In genomic region chr2:111030271-111030891, GRCh38 we compare ENCODE assay signal across 11 cellular contexts.
DNase-seq lines count a peak whose midpoint lies in the region; ATAC-seq, FAIRE-seq and TF ChIP-seq lines count a peak whose summit lies in the region.
"Had no signal": no experiment of that assay in that cellular context is flagged by ENCODE, and none has a peak within 500 bp of the region (broad histone marks: within the 10 kb centered on the region; RNA-seq: fewer than 3 reads in every experiment).

No MANE protein-coding gene starts in this region.

- peaks cover 16% of the 10 kb centered on the region for H3K4me1 ChIP-seq in mesenchymal stem cell (ENCODE audit: control insufficient read depth, insufficient read depth, low read depth, low read length)
- peaks cover 45% of the 10 kb centered on the region for H3K4me1 ChIP-seq in lower lobe of right lung

- H3K18ac ChIP-seq in mesenchymal stem cell (ENCODE audit: low read depth in 1 of 2, low read length in 2 of 2) = no peak overlapping the region

- peak; percentile 37 for ATAC-seq in GM18868 (IDR thresholded peaks at IDR 0.05; ENCODE audit: unreplicated experiment)
- peak; percentile 67 for ATAC-seq in GM21825 (IDR thresholded peaks at IDR 0.05; ENCODE audit: unreplicated experiment)
- peak; percentile 53 for ATAC-seq in HG03558 (IDR thresholded peaks at IDR 0.05; ENCODE audit: extremely low read depth, unreplicated experiment)
- ATAC-seq in lower lobe of right lung = no peak
- ATAC-seq: left lobe of liver had no signal

- no peak for DNase-seq in mesenchymal stem cell
- no peak for DNase-seq in D721Med (ENCODE audit: insufficient read length, low spot score)
- DNase-seq in NCI-H146 treated with DMSO at 0.1 percent for 48 hours (lab: John Stamatoyannopoulos, UW; ENCODE audit: unreplicated experiment) = no peak
- DNase-seq in NOMO-1 (lab: John Stamatoyannopoulos, UW; ENCODE audit: unreplicated experiment in 2 of 2) = no peak
- no peak for DNase-seq in lower lobe of right lung
- DNase-seq: activated naive CD4-positive, alpha-beta T cell treated with anti-CD3 and anti-CD28 coated beads for 36 hours; NCI-H526 treated with DMSO at 0.1 percent for 48 hours had no signal

- H3K4me3 ChIP-seq in mesenchymal stem cell (ENCODE audit: insufficient read depth in 1 of 2, low read depth in 1 of 2, low read length in 2 of 2) = no peak overlapping the region
- H3K4me3 ChIP-seq in lower lobe of right lung = no peak overlapping the region

- no peak overlapping the region for H3K27ac ChIP-seq in mesenchymal stem cell (ENCODE audit: low read length, poor library complexity, severe bottlenecking)
- H3K27ac ChIP-seq in lower lobe of right lung = no peak overlapping the region

- H2BK15ac ChIP-seq in mesenchymal stem cell (ENCODE audit: low read depth, poor library complexity, severe bottlenecking) = no peak overlapping the region

- TF ChIP-seq CTCF in D721Med (IDR thresholded peaks at IDR 0.05; ENCODE audit: insufficient read depth, missing control alignments) = no peak
- no peak for TF ChIP-seq CTCF in lower lobe of right lung (IDR thresholded peaks at IDR 0.05)

- H3K14ac ChIP-seq in mesenchymal stem cell (ENCODE audit: low read length in 2 of 2) = no peak overlapping the region

- H3K23ac ChIP-seq in mesenchymal stem cell (ENCODE audit: low read length in 2 of 2) = no peak overlapping the region

- H2BK5ac ChIP-seq in mesenchymal stem cell (ENCODE audit: low read depth, low read length, poor library complexity, severe bottlenecking) = no peak overlapping the region

- no peak overlapping the region for H3K9ac ChIP-seq in mesenchymal stem cell (ENCODE audit: low read length)

- H4K8ac ChIP-seq in mesenchymal stem cell (ENCODE audit: low read length) = no peak overlapping the region

- H3K36me3 ChIP-seq in mesenchymal stem cell (ENCODE audit: control insufficient read depth in 1 of 2, insufficient read depth in 2 of 2, low read depth in 1 of 2, low read length in 2 of 2) = no peaks in the 10 kb centered on the region
- no peaks in the 10 kb centered on the region for H3K36me3 ChIP-seq in lower lobe of right lung

- H3K9me3 ChIP-seq in mesenchymal stem cell (ENCODE audit: control insufficient read depth, low read length) (no peaks in the 10 kb centered on the region), lower lobe of right lung (no peaks in the 10 kb centered on the region)

- H2BK12ac ChIP-seq in mesenchymal stem cell (ENCODE audit: low read length in 2 of 2) = no peak overlapping the region

- 79% methylated on average over 10 of the region's 10 CpGs for WGBS in mesenchymal stem cell

- intact Hi-C loops in lower lobe of right lung (cut with DNase I) = no loop called here

- H3K79me1 ChIP-seq in mesenchymal stem cell (replicated peaks; ENCODE audit: low read length, poor library complexity, severe bottlenecking) = no peaks in the 10 kb centered on the region

- peak overlapping the region; percentile 2 for H3K4me2 ChIP-seq in mesenchymal stem cell (ENCODE audit: low read length, poor library complexity, severe bottlenecking)

- FAIRE-seq in D721Med (lab: Jason Lieb, UNC) = no peak

- no peak overlapping the region for H2AK5ac ChIP-seq in mesenchymal stem cell (ENCODE audit: low read length, severe bottlenecking)

- H2BK120ac ChIP-seq in mesenchymal stem cell (ENCODE audit: low read depth, low read length) = no peak overlapping the region

- H2AFZ ChIP-seq in mesenchymal stem cell (ENCODE audit: low read depth, low read length) = no peak overlapping the region

- no peak overlapping the region for H3K4ac ChIP-seq in mesenchymal stem cell (ENCODE audit: low read depth in 1 of 2, low read length in 2 of 2)

- no peak overlapping the region for H4K91ac ChIP-seq in mesenchymal stem cell (ENCODE audit: low read length)

- H3K27me3 ChIP-seq in mesenchymal stem cell (ENCODE audit: control insufficient read depth in 1 of 2, insufficient read depth in 1 of 2, low read length in 2 of 2) (peaks cover 11 to 37% of the 10 kb centered on the region in 2 experiments), lower lobe of right lung (ENCODE audit: low read depth) (no peaks in the 10 kb centered on the region)

Comparison
In these comparisons a context has a peak if more than half of its experiments do, and no peak if none do; other contexts are left out.
1. ATAC-seq: peak in GM18868 (single experiment), GM21825 (single experiment) and HG03558 (single experiment); none in lower lobe of right lung (0 of 2).